In the genomic region with DNA sequence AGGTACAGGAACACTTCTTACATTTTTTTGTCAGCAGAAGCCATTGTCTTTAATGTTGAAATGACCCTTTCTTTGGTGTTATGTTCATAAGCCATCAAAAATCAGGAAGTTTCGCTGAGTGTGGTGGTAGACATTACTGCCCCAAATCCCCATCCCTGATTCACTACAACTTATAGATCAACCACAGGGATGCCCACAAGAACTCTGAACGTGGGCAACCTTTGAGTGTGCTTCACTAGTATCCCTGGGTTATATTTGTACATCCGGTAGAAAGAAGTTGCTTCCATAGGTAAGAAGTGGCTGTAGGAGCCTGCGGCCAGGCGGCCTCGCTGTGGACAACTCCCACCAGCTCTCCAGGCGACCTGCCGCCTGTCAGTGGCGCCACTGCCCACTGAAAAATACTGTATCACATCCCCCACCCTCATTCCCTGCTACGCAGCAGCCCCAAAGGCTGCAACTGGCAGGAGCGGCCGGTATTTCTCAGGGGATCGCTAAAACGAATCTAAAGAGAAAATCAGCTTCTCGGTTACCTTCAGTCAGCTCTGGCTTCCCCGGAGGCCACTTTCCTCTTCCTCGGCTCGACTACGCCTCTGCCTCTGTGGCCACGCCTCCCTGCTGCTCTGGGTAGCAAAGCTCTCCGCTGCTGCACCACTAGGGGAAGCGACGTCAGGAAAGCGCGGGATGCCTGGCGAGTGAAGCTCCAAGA, we compare ENCODE assay signal across 9 cellular contexts. TPM values are rescaled to one million over a fixed set of nuclear protein-coding genes. Genes with fewer than 3 reads are reported as not detected.
DNase-seq lines count a peak whose midpoint lies in the region; ATAC-seq and TF ChIP-seq lines count a peak whose summit lies in the region.
"Had no signal": no experiment of that assay in that cellular context is flagged by ENCODE, and none has a peak within 500 bp of the region (broad histone marks: within the 10 kb centered on the region; RNA-seq: fewer than 3 reads in every experiment).

No MANE protein-coding gene starts in this region.

- 57 to 100% methylated on average over 1 to 26 of the region's 26 CpGs for WGBS in upper lobe of left lung, 2 donors

- no peak overlapping the region for H2AFZ ChIP-seq in Karpas-422 (ENCODE audit: low read length)

- TF ChIP-seq EP300 in upper lobe of left lung (IDR thresholded peaks at IDR 0.05) = no peak

- H3K27ac Mint-ChIP-seq in activated T-helper 17 cell treated with anti-CD3 and anti-CD28 coated beads, Interleukin-2, amount 50 U/mL, for 72 hours = peak overlapping the region; percentile 90

- peak; percentile 98 for ATAC-seq in activated T-helper 17 cell treated with anti-CD3 and anti-CD28 coated beads, Interleukin-2, amount 50 U/mL, for 72 hours (replicated peaks)
- peak; percentile 55 to 78 for ATAC-seq in upper lobe of left lung (ENCODE audit: low FRiP score in 2 of 2)

- H3K36me3 ChIP-seq in BLaER1 treated with 17β-estradiol and CSF1 and Interleukin-3, amounts not matched to agents 10 nM and 100 nM = peaks cover 0 to 28% (median 17%) of the 10 kb centered on the region in 11 experiments; a peak in 18 of 22 replicates
- no peaks in the 10 kb centered on the region for H3K36me3 ChIP-seq in Karpas-422 (ENCODE audit: insufficient read depth, low read length)
- H3K36me3 ChIP-seq in upper lobe of left lung = no peaks in the 10 kb centered on the region
- H3K36me3 ChIP-seq in SJCRH30 = no peaks in the 10 kb centered on the region
- H3K36me3 ChIP-seq: ovary had no signal

- no peak for TF ChIP-seq POLR2A in upper lobe of left lung (IDR thresholded peaks at IDR 0.05)

- H3K4me2 ChIP-seq in BLaER1 treated with 17β-estradiol and CSF1 and Interleukin-3, amounts not matched to agents 10 nM and 100 nM = peak overlapping the region; percentile 61 to 87 (median 74)
- peak overlapping the region; percentile 53 for H3K4me2 ChIP-seq in Karpas-422 (ENCODE audit: low read depth, low read length, poor library complexity, severe bottlenecking)

- peaks cover 0 to 36% (median 19%) of the 10 kb centered on the region in 11 experiments; a peak in 21 of 22 replicates for H3K9me3 ChIP-seq in BLaER1 treated with 17β-estradiol and CSF1 and Interleukin-3, amounts not matched to agents 10 nM and 100 nM (replicated peaks in 1 of 11)
- H3K9me3 ChIP-seq in Karpas-422 (ENCODE audit: low read length) (no peaks in the 10 kb centered on the region), upper lobe of left lung (peaks cover 0 to 4% (median 0%) of the 10 kb centered on the region in 4 donors), SJCRH30 (replicated peaks) (no peaks in the 10 kb centered on the region)

- DNase-seq in GM20000 (ENCODE audit: low spot score) (peak; percentile 53), Karpas-422 (peak; percentile 61), head of caudate nucleus (peak; percentile 15 to 83 (median 64)), posterior cingulate gyrus (peak; percentile 19 to 94 (median 48)), upper lobe of left lung (peak; percentile 26 to 48), SJCRH30 (no peak)

- H3K79me2 ChIP-seq in Karpas-422 (ENCODE audit: low read length) = no peaks in the 10 kb centered on the region

- peak overlapping the region in 1 of 11 experiments; percentile 11; a peak in 1 of 22 replicates for H3K27ac ChIP-seq in BLaER1 treated with 17β-estradiol and CSF1 and Interleukin-3, amounts not matched to agents 10 nM and 100 nM
- H3K27ac ChIP-seq in Karpas-422 (ENCODE audit: low read length) (no peak overlapping the region), upper lobe of left lung (no peak overlapping the region), SJCRH30 (no peak overlapping the region)
- H3K27ac ChIP-seq: ovary had no signal

- peaks cover 28% of the 10 kb centered on the region for H3K36me3 Mint-ChIP-seq in activated T-helper 17 cell treated with anti-CD3 and anti-CD28 coated beads, Interleukin-2, amount 50 U/mL, for 72 hours (ENCODE audit: low read depth)

- H3K27me3 ChIP-seq in BLaER1 treated with 17β-estradiol and CSF1 and Interleukin-3, amounts not matched to agents 10 nM and 100 nM = peaks cover 0 to 81% (median 15%) of the 10 kb centered on the region in 11 experiments
- H3K27me3 ChIP-seq in Karpas-422 (ENCODE audit: low read length) (no peaks in the 10 kb centered on the region), upper lobe of left lung (no peaks in the 10 kb centered on the region), SJCRH30 (no peaks in the 10 kb centered on the region)
- H3K27me3 ChIP-seq: ovary had no signal

- peaks cover 4 to 13% (median 8%) of the 10 kb centered on the region in 10 experiments; a peak in 12 of 20 replicates for H3K4me1 ChIP-seq in BLaER1 treated with 17β-estradiol and CSF1 and Interleukin-3, amounts not matched to agents 10 nM and 100 nM
- H3K4me1 ChIP-seq in Karpas-422 (ENCODE audit: low read length) (peaks cover 2% of the 10 kb centered on the region; the same call in 1 of the 2 replicates), upper lobe of left lung (no peaks in the 10 kb centered on the region), SJCRH30 (no peaks in the 10 kb centered on the region)

- H3K4me3 ChIP-seq in BLaER1 treated with 17β-estradiol and CSF1 and Interleukin-3, amounts not matched to agents 10 nM and 100 nM = peak overlapping the region; percentile 34 to 62 (median 52)
- H3K4me3 ChIP-seq in Karpas-422 (ENCODE audit: low read length) (peak overlapping the region; percentile 47), upper lobe of left lung (peak overlapping the region in 3 of 4 donors; percentile 9 to 35 (median 29)), SJCRH30 (no peak overlapping the region)
- H3K4me3 ChIP-seq: ovary had no signal

- peak overlapping the region in 9 of 11 experiments; percentile 19 to 59 (median 48); a peak in 15 of 22 replicates for H3K9ac ChIP-seq in BLaER1 treated with 17β-estradiol and CSF1 and Interleukin-3, amounts not matched to agents 10 nM and 100 nM
- peak overlapping the region; percentile 36 for H3K9ac ChIP-seq in Karpas-422 (ENCODE audit: low read length)

- H3K4me3 Mint-ChIP-seq in activated T-helper 17 cell treated with anti-CD3 and anti-CD28 coated beads, Interleukin-2, amount 50 U/mL, for 72 hours = peak overlapping the region; percentile 88

- H3K4me1 Mint-ChIP-seq in activated T-helper 17 cell treated with anti-CD3 and anti-CD28 coated beads, Interleukin-2, amount 50 U/mL, for 72 hours = no peaks in the 10 kb centered on the region

- no peaks in the 10 kb centered on the region for H3K9me3 Mint-ChIP-seq in activated T-helper 17 cell treated with anti-CD3 and anti-CD28 coated beads, Interleukin-2, amount 50 U/mL, for 72 hours

- no peaks in the 10 kb centered on the region for H3K9me2 ChIP-seq in Karpas-422 (replicated peaks; ENCODE audit: insufficient read depth, low read length)

- TF ChIP-seq CTCF in GM20000 (IDR thresholded peaks at IDR 0.05; ENCODE audit: extremely low read depth, missing control alignments) (peak; percentile 3), upper lobe of left lung (IDR thresholded peaks at IDR 0.05) (peak in 1 of 6 experiments; percentile 5)

- intact Hi-C loops in head of caudate nucleus (cut with DNase I) = no loop called here
- intact Hi-C loops in posterior cingulate gyrus (cut with DNase I) = no loop called here

- H4K20me1 ChIP-seq in BLaER1 treated with 17β-estradiol and CSF1 and Interleukin-3, amounts not matched to agents 10 nM and 100 nM = peaks cover 0 to 5% (median 0%) of the 10 kb centered on the region in 11 experiments; a peak in 3 of 22 replicates
- H4K20me1 ChIP-seq in Karpas-422 (ENCODE audit: insufficient read depth, low read depth, low read length) = no peaks in the 10 kb centered on the region

- H3K27me3 Mint-ChIP-seq in activated T-helper 17 cell treated with anti-CD3 and anti-CD28 coated beads, Interleukin-2, amount 50 U/mL, for 72 hours = no peaks in the 10 kb centered on the region

RNA-seq across cellular contexts. Expression of a gene that starts 13.9 kb away (rescaled TPM):
- not detected in 2 replicates for total RNA-seq in Karpas-422 (2014; rRNA removed; shearing (Covaris generic); ENCODE audit: low replicate concordance)
- total RNA-seq in activated T-helper 17 cell treated with anti-CD3 and anti-CD28 coated beads, Interleukin-2, amount 50 U/mL, for 72 hours = not detected
- not detected for total RNA-seq in upper lobe of left lung
- not detected in 2 replicates for total RNA-seq in SJCRH30 (2014; rRNA removed; shearing (Covaris generic))
- total RNA-seq: ovary had no signal

RNA-seq across cellular contexts. Expression of a gene that starts 43.5 kb away (rescaled TPM):
- total RNA-seq in Karpas-422 (2014; rRNA removed; shearing (Covaris generic); ENCODE audit: low replicate concordance) = not detected in 2 replicates
- total RNA-seq in activated T-helper 17 cell treated with anti-CD3 and anti-CD28 coated beads, Interleukin-2, amount 50 U/mL, for 72 hours = not detected
- total RNA-seq in upper lobe of left lung = not detected
- not detected in 2 replicates for total RNA-seq in SJCRH30 (2014; rRNA removed; shearing (Covaris generic))
- total RNA-seq: ovary had no signal

RNA-seq across cellular contexts. Expression of a gene that starts 48.5 kb away (rescaled TPM):
- total RNA-seq in Karpas-422 (2014; rRNA removed; shearing (Covaris generic); ENCODE audit: low replicate concordance) = 8.5 TPM in 2 replicates
- 1 to 10 TPM; 6.4 to 8.2 TPM for total RNA-seq in activated T-helper 17 cell treated with anti-CD3 and anti-CD28 coated beads, Interleukin-2, amount 50 U/mL, for 72 hours
- 10 to 100 TPM in 3 of 6 donors, 1 to 10 TPM in 3; 7.5 to 22.0 (median 11.9) TPM for total RNA-seq in upper lobe of left lung
- 9.6 and 11.0 TPM in 2 replicates for total RNA-seq in SJCRH30 (2014; rRNA removed; shearing (Covaris generic))

RNA-seq across cellular contexts. Expression of a gene that starts 49.2 kb away (rescaled TPM):
- total RNA-seq in Karpas-422 (2014; rRNA removed; shearing (Covaris generic); ENCODE audit: low replicate concordance) = 2.6 and 5.9 TPM in 2 replicates
- total RNA-seq in activated T-helper 17 cell treated with anti-CD3 and anti-CD28 coated beads, Interleukin-2, amount 50 U/mL, for 72 hours = 1 to 10 TPM; 1.6 to 2.2 TPM
- 10 to 100 TPM in 1 of 6 donors, 1 to 10 TPM in 5; 5.1 to 12.6 (median 5.3) TPM for total RNA-seq in upper lobe of left lung
- total RNA-seq in SJCRH30 (2014; rRNA removed; shearing (Covaris generic)) = 5.5 and 7.4 TPM in 2 replicates

Comparison
In these comparisons a context has a peak if more than half of its experiments do, and no peak if none do; other contexts are left out.
1. DNase-seq: peak in GM20000 (single experiment), Karpas-422 (single experiment), head of caudate nucleus (42 of 42), posterior cingulate gyrus (10 of 10) and upper lobe of left lung (2 of 2); none in SJCRH30 (0 of 2).